8 cellular contexts compared by ENCODE assay signal in the genomic region with DNA sequence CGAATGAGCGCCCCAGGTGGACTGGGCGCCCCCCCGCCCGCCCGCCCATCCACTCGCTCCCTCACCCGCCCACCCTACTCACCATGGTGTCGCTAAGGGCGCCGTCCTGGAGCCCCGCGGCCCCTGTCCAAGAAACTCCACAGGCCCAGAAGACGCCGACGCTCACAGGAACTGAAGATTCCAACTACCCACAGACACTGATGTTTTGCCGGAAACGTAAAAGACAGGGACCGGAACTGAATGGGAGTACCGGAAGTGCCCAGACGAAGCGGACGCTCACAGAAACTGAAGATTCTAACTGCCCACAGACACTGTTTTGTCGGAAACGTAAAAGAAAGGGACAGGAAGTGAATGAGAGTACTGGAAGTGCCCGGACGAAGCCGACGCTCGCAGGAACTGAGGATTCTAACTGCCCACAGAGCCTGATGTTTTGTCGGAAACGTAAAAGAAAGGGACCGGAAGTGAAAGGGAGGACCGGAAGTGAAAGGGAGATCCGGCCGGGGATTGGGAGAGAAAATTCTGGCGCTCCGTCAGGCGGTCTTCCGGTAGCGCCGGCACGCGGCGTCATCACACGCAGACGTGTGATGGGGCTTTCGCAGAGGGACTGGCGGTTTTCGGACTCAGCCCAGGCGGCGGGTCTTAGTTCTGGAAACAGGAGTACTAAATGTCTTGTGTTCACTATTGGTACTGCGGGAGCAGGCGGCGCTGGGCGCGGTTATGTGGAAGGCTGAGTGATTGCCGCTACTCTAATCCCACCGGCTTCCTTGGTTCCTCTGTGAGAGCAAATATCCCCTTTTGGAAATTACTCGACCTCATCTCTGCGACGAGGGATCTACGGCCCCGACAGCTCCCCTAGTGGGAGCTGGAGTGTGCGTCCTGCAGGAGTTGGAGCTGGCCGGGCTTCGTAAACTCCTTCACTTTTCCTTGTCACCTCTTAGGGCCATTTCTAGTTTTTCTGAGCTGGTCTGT. TPM values are rescaled to one million over a fixed set of nuclear protein-coding genes. Genes with fewer than 3 reads are reported as not detected.
DNase-seq lines count a peak whose midpoint lies in the region; ATAC-seq and TF ChIP-seq lines count a peak whose summit lies in the region.

Gene ISY1, minus strand, starts transcription at position 173 of the 969 bp plus-strand sequence. Its CDS starts 88 bp downstream, at position 85.

- H3K4me2 ChIP-seq in DOHH2 (ENCODE audit: low read length) (peak within 1 kb of the TSS; percentile 86), KMS-11 (peak within 1 kb of the TSS; percentile 82)

- TSS peak; percentile 99 for BruUV-seq in Panc1 (replicated peaks; lab: Mats Ljungman, UMichigan)

- H3K27me3 Mint-ChIP-seq in activated T-cell treated with anti-CD3 and anti-CD28 coated beads, Interleukin-2, amount 50 U/mL, for 4 hours (ENCODE audit: low read depth): no peaks in the 10 kb centered on the region

- H4K20me1 ChIP-seq in DOHH2 (ENCODE audit: control insufficient read depth, insufficient read depth, low read depth, low read length) (no peaks in the 10 kb centered on the region), KMS-11 (ENCODE audit: insufficient read depth) (no peaks in the 10 kb centered on the region)

- no peaks in the 10 kb centered on the region for H3K9me2 ChIP-seq in DOHH2 (replicated peaks; ENCODE audit: control insufficient read depth, low read length)

- peak; percentile 97 for DNase-seq in Panc1 (ENCODE audit: low read depth, low spot score)
- DNase-seq in activated T-cell treated with anti-CD3 and anti-CD28 coated beads, Interleukin-2, amount 50 U/mL, for 4 hours: peak; percentile 79
- DNase-seq in myocyte (ENCODE audit: low read depth): peak; percentile 97
- peak; percentile 78 to 80 for DNase-seq in stimulated activated CD8-positive, alpha-beta memory T cell treated with anti-CD3 and anti-CD28 coated beads, Interleukin-7, amount 100 ng/mL, for 48 hours (ENCODE audit: extremely low read depth in 1 of 2, low read depth in 1 of 2)

- H3K36me3 ChIP-seq in DOHH2 (ENCODE audit: control insufficient read depth, low read length) (peaks cover 42% of the 10 kb centered on the region), KMS-11 (ENCODE audit: insufficient read depth) (no peaks in the 10 kb centered on the region), Panc1 (ENCODE audit: control insufficient read depth, insufficient read depth, low read length) (peaks cover 18% of the 10 kb centered on the region)

- ATAC-seq in GM21737 (IDR thresholded peaks at IDR 0.05; ENCODE audit: unreplicated experiment) (peak; percentile 78), Panc1 (peak; percentile 92), esophagus mucosa (peak; percentile 86)
- peak; percentile 84 to 89 for ATAC-seq in activated T-cell treated with anti-CD3 and anti-CD28 coated beads, Interleukin-2, amount 50 U/mL, for 4 hours

- H3K4me3 Mint-ChIP-seq in activated T-cell treated with anti-CD3 and anti-CD28 coated beads, Interleukin-2, amount 50 U/mL, for 4 hours: peak within 1 kb of the TSS; percentile 94

- H3K27ac ChIP-seq in DOHH2 (ENCODE audit: low read depth, low read length) (peak within 1 kb of the TSS; percentile 92), KMS-11 (peak within 1 kb of the TSS; percentile 92), Panc1 (ENCODE audit: low read length) (peak within 1 kb of the TSS; percentile 100)

- in situ Hi-C loops in Panc1 (cut with HindIII; ENCODE audit: low pct_unique_long_range_greater_than_20kb, low sequenced_read_pairs): no loop called here

- no peaks in the 10 kb centered on the region for H3K9me3 ChIP-seq in DOHH2 (ENCODE audit: control insufficient read depth, insufficient read depth, low read length)
- H3K9me3 ChIP-seq in Panc1 (ENCODE audit: control insufficient read depth, insufficient read depth, low read depth, low read length): no peaks in the 10 kb centered on the region

- peak within 1 kb of the TSS; percentile 79 for H3K9ac ChIP-seq in KMS-11

- H3K4me1 Mint-ChIP-seq in activated T-cell treated with anti-CD3 and anti-CD28 coated beads, Interleukin-2, amount 50 U/mL, for 4 hours (ENCODE audit: low read depth): peaks cover 22% of the 10 kb centered on the region

- H3K79me2 ChIP-seq in DOHH2 (ENCODE audit: control insufficient read depth, low read length) (peaks cover 26% of the 10 kb centered on the region), KMS-11 (ENCODE audit: insufficient read depth, low read depth) (peaks cover 27% of the 10 kb centered on the region)

- peaks cover 33% of the 10 kb centered on the region for H3F3A ChIP-seq in DOHH2 (ENCODE audit: control insufficient read depth, insufficient read depth)

- H3K36me3 Mint-ChIP-seq in activated T-cell treated with anti-CD3 and anti-CD28 coated beads, Interleukin-2, amount 50 U/mL, for 4 hours (ENCODE audit: insufficient read depth): peaks cover 19% of the 10 kb centered on the region

- H3K9me3 Mint-ChIP-seq in activated T-cell treated with anti-CD3 and anti-CD28 coated beads, Interleukin-2, amount 50 U/mL, for 4 hours: no peaks in the 10 kb centered on the region

- peak; percentile 92 for TF ChIP-seq CTCF in DOHH2 (IDR thresholded peaks at IDR 0.05; ENCODE audit: low read depth, low read length, poor library complexity, severe bottlenecking)
- TF ChIP-seq CTCF in KMS-11 (conservative IDR thresholded peaks at IDR 0.05; ENCODE audit: low read depth, low read length): peak; percentile 82
- peak; percentile 96 for TF ChIP-seq CTCF in Panc1 (IDR thresholded peaks at IDR 0.05)

- H2AFZ ChIP-seq in KMS-11 (ENCODE audit: low read depth): peak within 1 kb of the TSS; percentile 80

- H3K4me1 ChIP-seq in DOHH2 (ENCODE audit: control insufficient read depth, low read length): peaks cover 29% of the 10 kb centered on the region
- H3K4me1 ChIP-seq in KMS-11 (ENCODE audit: low read depth, poor library complexity, severe bottlenecking): peaks cover 38% of the 10 kb centered on the region
- peaks cover 23% of the 10 kb centered on the region for H3K4me1 ChIP-seq in Panc1 (ENCODE audit: control insufficient read depth, insufficient read depth, low read length)

- POLR2A ChIA-PET in Panc1 (lab: Charles Lee): interaction anchor here (1.0 kb wide), 1 partner anchor 191 kb away, joined by 9 read pairs; no protein-coding TSS in a partner anchor

- H3K4me3 ChIP-seq in DOHH2 (ENCODE audit: low read length) (peak within 1 kb of the TSS; percentile 73), KMS-11 (IDR thresholded peaks at IDR 0.05; ENCODE audit: insufficient read depth, low read depth, low read length) (peak within 1 kb of the TSS; percentile 81), Panc1 (ENCODE audit: low read depth in 2 of 2, low read length in 2 of 2) (peak within 1 kb of the TSS; percentile 95 to 98)

- intact Hi-C loops in Panc1 (cut with micrococcal nuclease; ENCODE audit: unreplicated experiment): no loop called here

- no peaks in the 10 kb centered on the region for H3K27me3 ChIP-seq in DOHH2 (ENCODE audit: control insufficient read depth, low read length)
- H3K27me3 ChIP-seq in KMS-11 (ENCODE audit: insufficient read depth, low read depth): no peaks in the 10 kb centered on the region
- no peaks in the 10 kb centered on the region for H3K27me3 ChIP-seq in Panc1 (ENCODE audit: control insufficient read depth, insufficient read depth, low read length)

- CTCF ChIA-PET in Panc1 (lab: Charles Lee): interaction anchor here (0.5 to 1.0 kb wide), 7 partner anchors 12 to 191 kb away, joined by 3 to 5 read pairs (median 4); partner anchors contain the start of genes COPG1 and RAB43

RNA-seq across cellular contexts. Expression of gene ISY1, which starts in this region (rescaled TPM):
- total RNA-seq in Panc1 (2021; ENCODE audit: unreplicated experiment) (45.7 TPM), esophagus mucosa (24.9 TPM), myocyte (29.9 and 39.4 TPM in 2 replicates)
- 53.6 TPM for polyA plus RNA-seq in Panc1 (2012; ENCODE audit: insufficient read length)
- 100 to 1,000 TPM in 1 of 3 donors, 10 to 100 TPM in 2; 93.1 to 101 (median 93.9) TPM for total RNA-seq in activated T-cell treated with anti-CD3 and anti-CD28 coated beads, Interleukin-2, amount 50 U/mL, for 4 hours
- 29.6 TPM for polyA plus RNA-seq in myocyte (2012)

Comparison
In these comparisons a context has a peak if more than half of its experiments do, and no peak if none do; other contexts are left out.
1. Peak in every context shown above with its lines: DNase-seq, ATAC-seq, H3K4me3 ChIP-seq and H3K27ac ChIP-seq.